In the genomic region with DNA sequence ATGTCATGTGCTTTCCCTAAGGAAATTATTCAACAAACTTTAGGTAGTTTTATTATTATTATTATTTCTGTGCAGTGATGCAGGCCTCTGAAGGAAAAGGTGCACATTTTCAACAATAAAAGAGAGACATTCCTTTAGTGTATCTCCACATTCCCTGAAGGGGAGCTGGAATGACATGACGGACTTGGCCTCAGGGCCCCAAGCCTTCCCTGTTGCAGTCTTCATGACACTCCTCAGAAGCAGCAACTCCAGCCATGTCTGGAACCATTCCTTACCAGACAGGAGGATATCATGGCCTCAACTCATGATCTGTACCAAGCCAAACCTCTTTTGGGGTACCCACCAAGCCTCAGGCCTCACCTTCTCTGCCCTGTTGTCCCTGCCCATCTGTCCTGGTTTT, we compare ENCODE assay signal across 24 cellular contexts. TPM values are rescaled to one million over a fixed set of nuclear protein-coding genes. Genes with fewer than 3 reads are reported as not detected.
"Had no signal": no experiment of that assay in that cellular context is flagged by ENCODE, and none has a peak within 500 bp of the region (broad histone marks: within the 10 kb centered on the region; RNA-seq: fewer than 3 reads in every experiment).

No MANE protein-coding gene starts in this region.

- ATAC-seq: SK-N-SH treated with all-trans-retinoic acid at 6 μM for 48 hours had no signal

- H3K36me3 Mint-ChIP-seq: activated naive CD8-positive, alpha-beta T cell had no signal

- FAIRE-seq: RCC 7860, TTC549 had no signal

- DNase-seq: activated B cell treated with CpG ODN at 0.5 μM for 24 hours; activated CD4-positive, alpha-beta T cell treated with anti-CD3 and anti-CD28 coated beads for 1 hour; activated CD4-positive, alpha-beta T cell treated with anti-CD3 and anti-CD28 coated beads, Interleukin-2, amount 50 U/mL, for 4 hours; activated CD8-positive, alpha-beta memory T cell treated with anti-CD3 and anti-CD28 coated beads for 24 hours; activated effector memory CD4-positive, alpha-beta T cell treated with anti-CD3 and anti-CD28 coated beads, Interleukin-2, amount 50 U/mL, for 16 hours; adrenal gland; KG1; NCI-H1048; NCI-H187 treated with DMSO at 0.1 percent for 48 hours; NCI-H2081 treated with DMSO at 0.1 percent for 48 hours; NCI-H446; SHP77; SW 1271; T-helper 9 cell had no signal

- H3K27ac ChIP-seq: adrenal gland, SJSA1 had no signal

- H3K27me3 ChIP-seq: adrenal gland, SJSA1 had no signal

- H3K36me3 ChIP-seq: adrenal gland, SJSA1 had no signal

- H3K9me3 ChIP-seq: adrenal gland, SJSA1 had no signal

- H3K27ac Mint-ChIP-seq: activated B cell treated with CpG ODN at 0.5 μM for 24 hours; activated naive CD8-positive, alpha-beta T cell had no signal

- H3K4me3 ChIP-seq: adrenal gland, SJSA1 had no signal

- H3K4me1 ChIP-seq: adrenal gland had no signal

- H3K4me1 Mint-ChIP-seq: activated B cell treated with CpG ODN at 0.5 μM for 24 hours had no signal

- H3K9me3 Mint-ChIP-seq: activated B cell treated with CpG ODN at 0.5 μM for 24 hours had no signal

- H3K27me3 Mint-ChIP-seq: activated naive CD8-positive, alpha-beta T cell had no signal

- H3K4me3 Mint-ChIP-seq: activated B cell treated with CpG ODN at 0.5 μM for 24 hours; activated naive CD8-positive, alpha-beta T cell had no signal

RNA-seq across cellular contexts. Expression of gene RGR, which starts 48.3 kb away (rescaled TPM):
- total RNA-seq: activated B cell treated with CpG ODN at 0.5 μM for 24 hours; adrenal gland; IMR-90; LHCN-M2; M059J; SJSA1; T-helper 1 cell treated with Interleukin-12 subunit alpha and Interleukin-12 subunit beta and Interleukin-4 antibody, amounts not matched to agents 30 ng/mL and 1 ng/mL, for 36 hours had no signal

RNA-seq across cellular contexts. Expression of gene LRIT1, which starts 51.8 kb away (rescaled TPM):
- total RNA-seq: activated B cell treated with CpG ODN at 0.5 μM for 24 hours; adrenal gland; cerebellum; IMR-90; LHCN-M2; M059J; SJSA1; T-helper 1 cell treated with Interleukin-12 subunit alpha and Interleukin-12 subunit beta and Interleukin-4 antibody, amounts not matched to agents 30 ng/mL and 1 ng/mL, for 36 hours had no signal
